Comparison of ENCODE assay signal across 2 cellular contexts in the genomic region with DNA sequence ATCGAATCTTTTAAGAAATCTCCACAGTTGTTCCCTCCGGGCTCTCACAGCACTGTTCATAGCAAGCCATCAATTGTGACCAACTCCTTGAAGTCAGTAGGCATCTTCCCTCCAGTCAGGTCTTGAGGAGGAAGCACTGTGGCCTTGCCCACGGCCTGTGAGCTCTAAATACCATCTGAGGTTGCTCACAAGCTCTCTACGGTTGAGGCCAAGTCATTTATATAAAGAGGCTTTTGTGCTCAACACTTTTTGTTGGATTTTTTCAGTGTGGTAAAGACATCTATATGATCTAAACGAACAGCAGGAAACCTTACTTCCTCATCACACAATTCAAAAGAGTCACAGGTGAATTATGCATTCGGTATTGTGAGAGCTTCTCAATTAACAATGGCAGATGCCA.
TF ChIP-seq lines count a peak whose summit lies in the region.

No MANE protein-coding gene starts in this region.

TF ChIP-seq in GM23338, 12 proteins besides CTCF, POLR2A, EP300 and RAD21:
- TF ChIP-seq JUNB (IDR thresholded peaks at IDR 0.05; ENCODE audit: unreplicated experiment) = no peak
- TF ChIP-seq, protein P1, sequence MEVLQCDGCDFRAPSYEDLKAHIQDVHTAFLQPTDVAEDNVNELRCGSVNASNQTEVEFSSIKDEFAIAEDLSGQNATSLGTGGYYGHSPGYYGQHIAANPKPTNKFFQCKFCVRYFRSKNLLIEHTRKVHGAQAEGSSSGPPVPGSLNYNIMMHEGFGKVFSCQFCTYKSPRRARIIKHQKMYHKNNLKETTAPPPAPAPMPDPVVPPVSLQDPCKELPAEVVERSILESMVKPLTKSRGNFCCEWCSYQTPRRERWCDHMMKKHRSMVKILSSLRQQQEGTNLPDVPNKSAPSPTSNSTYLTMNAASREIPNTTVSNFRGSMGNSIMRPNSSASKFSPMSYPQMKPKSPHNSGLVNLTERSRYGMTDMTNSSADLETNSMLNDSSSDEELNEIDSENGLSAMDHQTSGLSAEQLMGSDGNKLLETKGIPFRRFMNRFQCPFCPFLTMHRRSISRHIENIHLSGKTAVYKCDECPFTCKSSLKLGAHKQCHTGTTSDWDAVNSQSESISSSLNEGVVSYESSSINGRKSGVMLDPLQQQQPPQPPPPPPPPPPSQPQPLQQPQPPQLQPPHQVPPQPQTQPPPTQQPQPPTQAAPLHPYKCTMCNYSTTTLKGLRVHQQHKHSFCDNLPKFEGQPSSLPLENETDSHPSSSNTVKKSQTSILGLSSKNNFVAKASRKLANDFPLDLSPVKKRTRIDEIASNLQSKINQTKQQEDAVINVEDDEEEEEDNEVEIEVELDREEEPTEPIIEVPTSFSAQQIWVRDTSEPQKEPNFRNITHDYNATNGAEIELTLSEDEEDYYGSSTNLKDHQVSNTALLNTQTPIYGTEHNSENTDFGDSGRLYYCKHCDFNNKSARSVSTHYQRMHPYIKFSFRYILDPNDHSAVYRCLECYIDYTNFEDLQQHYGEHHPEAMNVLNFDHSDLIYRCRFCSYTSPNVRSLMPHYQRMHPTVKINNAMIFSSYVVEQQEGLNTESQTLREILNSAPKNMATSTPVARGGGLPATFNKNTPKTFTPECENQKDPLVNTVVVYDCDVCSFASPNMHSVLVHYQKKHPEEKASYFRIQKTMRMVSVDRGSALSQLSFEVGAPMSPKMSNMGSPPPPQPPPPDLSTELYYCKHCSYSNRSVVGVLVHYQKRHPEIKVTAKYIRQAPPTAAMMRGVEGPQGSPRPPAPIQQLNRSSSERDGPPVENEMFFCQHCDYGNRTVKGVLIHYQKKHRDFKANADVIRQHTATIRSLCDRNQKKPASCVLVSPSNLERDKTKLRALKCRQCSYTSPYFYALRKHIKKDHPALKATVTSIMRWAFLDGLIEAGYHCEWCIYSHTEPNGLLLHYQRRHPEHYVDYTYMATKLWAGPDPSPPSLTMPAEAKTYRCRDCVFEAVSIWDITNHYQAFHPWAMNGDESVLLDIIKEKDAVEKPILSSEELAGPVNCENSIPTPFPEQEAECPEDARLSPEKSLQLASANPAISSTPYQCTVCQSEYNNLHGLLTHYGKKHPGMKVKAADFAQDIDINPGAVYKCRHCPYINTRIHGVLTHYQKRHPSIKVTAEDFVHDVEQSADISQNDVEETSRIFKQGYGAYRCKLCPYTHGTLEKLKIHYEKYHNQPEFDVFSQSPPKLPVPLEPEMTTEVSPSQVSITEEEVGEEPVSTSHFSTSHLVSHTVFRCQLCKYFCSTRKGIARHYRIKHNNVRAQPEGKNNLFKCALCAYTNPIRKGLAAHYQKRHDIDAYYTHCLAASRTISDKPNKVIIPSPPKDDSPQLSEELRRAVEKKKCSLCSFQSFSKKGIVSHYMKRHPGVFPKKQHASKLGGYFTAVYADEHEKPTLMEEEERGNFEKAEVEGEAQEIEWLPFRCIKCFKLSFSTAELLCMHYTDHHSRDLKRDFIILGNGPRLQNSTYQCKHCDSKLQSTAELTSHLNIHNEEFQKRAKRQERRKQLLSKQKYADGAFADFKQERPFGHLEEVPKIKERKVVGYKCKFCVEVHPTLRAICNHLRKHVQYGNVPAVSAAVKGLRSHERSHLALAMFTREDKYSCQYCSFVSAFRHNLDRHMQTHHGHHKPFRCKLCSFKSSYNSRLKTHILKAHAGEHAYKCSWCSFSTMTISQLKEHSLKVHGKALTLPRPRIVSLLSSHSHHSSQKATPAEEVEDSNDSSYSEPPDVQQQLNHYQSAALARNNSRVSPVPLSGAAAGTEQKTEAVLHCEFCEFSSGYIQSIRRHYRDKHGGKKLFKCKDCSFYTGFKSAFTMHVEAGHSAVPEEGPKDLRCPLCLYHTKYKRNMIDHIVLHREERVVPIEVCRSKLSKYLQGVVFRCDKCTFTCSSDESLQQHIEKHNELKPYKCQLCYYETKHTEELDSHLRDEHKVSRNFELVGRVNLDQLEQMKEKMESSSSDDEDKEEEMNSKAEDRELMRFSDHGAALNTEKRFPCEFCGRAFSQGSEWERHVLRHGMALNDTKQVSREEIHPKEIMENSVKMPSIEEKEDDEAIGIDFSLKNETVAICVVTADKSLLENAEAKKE (CRISPR knock-in tag; IDR thresholded peaks at IDR 0.05) = peak; percentile 4; the same call in 1 of the 2 replicates
TF ChIP-seq in GM23338: peak in this region for 1.

TF ChIP-seq in H1, 55 proteins besides CTCF, POLR2A, EP300 and RAD21:
- TF ChIP-seq, protein P2, sequence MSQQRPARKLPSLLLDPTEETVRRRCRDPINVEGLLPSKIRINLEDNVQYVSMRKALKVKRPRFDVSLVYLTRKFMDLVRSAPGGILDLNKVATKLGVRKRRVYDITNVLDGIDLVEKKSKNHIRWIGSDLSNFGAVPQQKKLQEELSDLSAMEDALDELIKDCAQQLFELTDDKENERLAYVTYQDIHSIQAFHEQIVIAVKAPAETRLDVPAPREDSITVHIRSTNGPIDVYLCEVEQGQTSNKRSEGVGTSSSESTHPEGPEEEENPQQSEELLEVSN (IDR thresholded peaks at IDR 0.05) = no peak
- TF ChIP-seq, protein P3, sequence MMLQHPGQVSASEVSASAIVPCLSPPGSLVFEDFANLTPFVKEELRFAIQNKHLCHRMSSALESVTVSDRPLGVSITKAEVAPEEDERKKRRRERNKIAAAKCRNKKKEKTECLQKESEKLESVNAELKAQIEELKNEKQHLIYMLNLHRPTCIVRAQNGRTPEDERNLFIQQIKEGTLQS (IDR thresholded peaks at IDR 0.05; ENCODE audit: insufficient read depth, low read depth, low read length) = no peak
- TF ChIP-seq, protein P4, sequence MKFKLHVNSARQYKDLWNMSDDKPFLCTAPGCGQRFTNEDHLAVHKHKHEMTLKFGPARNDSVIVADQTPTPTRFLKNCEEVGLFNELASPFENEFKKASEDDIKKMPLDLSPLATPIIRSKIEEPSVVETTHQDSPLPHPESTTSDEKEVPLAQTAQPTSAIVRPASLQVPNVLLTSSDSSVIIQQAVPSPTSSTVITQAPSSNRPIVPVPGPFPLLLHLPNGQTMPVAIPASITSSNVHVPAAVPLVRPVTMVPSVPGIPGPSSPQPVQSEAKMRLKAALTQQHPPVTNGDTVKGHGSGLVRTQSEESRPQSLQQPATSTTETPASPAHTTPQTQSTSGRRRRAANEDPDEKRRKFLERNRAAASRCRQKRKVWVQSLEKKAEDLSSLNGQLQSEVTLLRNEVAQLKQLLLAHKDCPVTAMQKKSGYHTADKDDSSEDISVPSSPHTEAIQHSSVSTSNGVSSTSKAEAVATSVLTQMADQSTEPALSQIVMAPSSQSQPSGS (IDR thresholded peaks at IDR 0.05; ENCODE audit: low read length) = no peak
- TF ChIP-seq FOSL1 (IDR thresholded peaks at IDR 0.05; ENCODE audit: insufficient read depth, low read depth, low read length) (no peak), SP2 (IDR thresholded peaks at IDR 0.05; ENCODE audit: low read length) (no peak), SP1 (IDR thresholded peaks at IDR 0.05; ENCODE audit: low read depth, low read length) (no peak), ASH2L (IDR thresholded peaks at IDR 0.05; ENCODE audit: low read length) (no peak), JUND (IDR thresholded peaks at IDR 0.05; ENCODE audit: low read length) (no peak), GABPA (IDR thresholded peaks at IDR 0.05; ENCODE audit: borderline replicate concordance, insufficient read depth, low read length) (no peak), SAP30 (IDR thresholded peaks at IDR 0.05; ENCODE audit: insufficient read depth, insufficient replicate concordance, low read length) (no peak), PHF8 (conservative IDR thresholded peaks at IDR 0.05; ENCODE audit: low read depth, low read length) (no peak), SIX5 (IDR thresholded peaks at IDR 0.05; ENCODE audit: low read depth, low read length) (no peak), SIRT6 (IDR thresholded peaks at IDR 0.05; ENCODE audit: low read length) (no peak), ZNF274 (IDR thresholded peaks at IDR 0.05; ENCODE audit: borderline replicate concordance, extremely low read depth, low read length) (no peak)
- TF ChIP-seq, protein P5, sequence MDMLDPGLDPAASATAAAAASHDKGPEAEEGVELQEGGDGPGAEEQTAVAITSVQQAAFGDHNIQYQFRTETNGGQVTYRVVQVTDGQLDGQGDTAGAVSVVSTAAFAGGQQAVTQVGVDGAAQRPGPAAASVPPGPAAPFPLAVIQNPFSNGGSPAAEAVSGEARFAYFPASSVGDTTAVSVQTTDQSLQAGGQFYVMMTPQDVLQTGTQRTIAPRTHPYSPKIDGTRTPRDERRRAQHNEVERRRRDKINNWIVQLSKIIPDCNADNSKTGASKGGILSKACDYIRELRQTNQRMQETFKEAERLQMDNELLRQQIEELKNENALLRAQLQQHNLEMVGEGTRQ (IDR thresholded peaks at IDR 0.05; ENCODE audit: low read length) = no peak
